23 cellular contexts compared by ENCODE assay signal in the genomic region with DNA sequence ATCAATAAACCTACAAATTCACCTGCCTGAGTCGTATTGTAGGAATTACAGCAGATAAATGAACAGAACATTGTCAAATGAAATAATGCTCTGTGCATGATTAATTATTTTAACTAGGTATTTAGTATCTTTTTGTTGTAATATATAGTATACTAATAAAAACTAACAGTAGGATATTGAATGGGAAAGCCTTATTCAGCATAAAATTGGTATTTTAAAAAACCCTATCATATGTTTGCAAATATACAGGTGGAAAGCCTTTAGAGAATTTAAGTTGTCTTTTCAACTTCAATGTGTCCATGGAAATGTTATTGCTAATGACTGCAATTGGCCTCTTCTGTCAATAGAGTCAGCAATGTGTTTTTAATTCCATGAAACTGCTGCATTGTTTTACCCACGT.
"Had no signal": no experiment of that assay in that cellular context is flagged by ENCODE, and none has a peak within 500 bp of the region (broad histone marks: within the 10 kb centered on the region; RNA-seq: fewer than 3 reads in every experiment).

No MANE protein-coding gene starts in this region.

- ATAC-seq: left lung; natural killer cell; sciatic nerve; stimulated activated naive CD8-positive, alpha-beta T cell treated with anti-CD3 and anti-CD28 coated beads, Interleukin-15, amount 100 ng/mL, for 72 hours had no signal

- DNase-seq: hypothalamus; immature natural killer cell; kidney; left colon; left lung; mesendoderm; naive B cell; natural killer cell; ovary; stimulated activated CD4-positive, alpha-beta T cell treated with anti-CD3 and anti-CD28 coated beads, Interleukin-12 subunit alpha, Interleukin-12 subunit beta, amount 100 ng/mL, for 4 hours; stimulated activated CD4-positive, alpha-beta T cell treated with anti-CD3 and anti-CD28 coated beads, Interleukin-15, amount 100 ng/mL, for 24 hours; stimulated activated CD4-positive, alpha-beta T cell treated with anti-CD3 and anti-CD28 coated beads, Interleukin-2, amount 100 ng/mL, for 24 hours; stimulated activated CD4-positive, alpha-beta T cell treated with anti-CD3 and anti-CD28 coated beads, Interleukin-4, amount 100 ng/mL, for 1 hour; stimulated activated naive CD4-positive, alpha-beta T cell; stimulated activated naive CD8-positive, alpha-beta T cell treated with anti-CD3 and anti-CD28 coated beads, Interleukin-15, amount 100 ng/mL, for 72 hours; substantia nigra; uterus had no signal

- H3K27ac ChIP-seq: left lung, ovary, right atrium auricular region, skin epidermis, tibial nerve, uterus had no signal

- FAIRE-seq: islet of Langerhans, kidney had no signal

- H3K4me1 ChIP-seq: uterus had no signal

- H3K36me3 ChIP-seq: left lung, ovary, right atrium auricular region, tibial nerve, uterus had no signal

- H3K9me3 ChIP-seq: left lung, ovary, right atrium auricular region, tibial nerve, uterus had no signal

- H3K27me3 ChIP-seq: left lung, ovary, right atrium auricular region, tibial nerve, uterus had no signal

- H3K4me3 ChIP-seq: left lung, lung, ovary, right atrium auricular region, skin epidermis, tibial nerve, uterus had no signal
